ENCODE assay signal across 10 cellular contexts in the genomic region with DNA sequence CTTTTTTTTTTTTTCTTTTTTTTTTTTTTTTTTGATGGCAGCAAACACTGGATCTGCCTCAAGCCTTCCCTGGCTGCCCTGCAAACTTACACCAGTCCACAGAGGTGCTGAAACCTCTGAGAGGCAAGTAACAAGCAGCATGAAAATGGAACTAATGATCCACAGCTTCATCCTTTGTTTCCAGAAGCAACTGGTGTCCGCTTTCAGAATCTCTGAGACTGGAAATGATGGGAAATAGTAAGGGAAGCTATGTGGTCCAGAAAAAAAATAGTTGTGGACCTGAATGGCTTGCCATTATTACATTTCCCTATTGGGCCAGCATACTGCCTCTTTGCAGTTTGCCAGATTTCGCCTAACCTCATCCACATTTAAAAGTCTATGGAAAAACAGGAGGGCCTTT.
DNase-seq lines count a peak whose midpoint lies in the region; ATAC-seq and TF ChIP-seq lines count a peak whose summit lies in the region.
"Had no signal": no experiment of that assay in that cellular context is flagged by ENCODE, and none has a peak within 500 bp of the region (broad histone marks: within the 10 kb centered on the region; RNA-seq: fewer than 3 reads in every experiment).

No MANE protein-coding gene starts in this region.

- H3K36me3 ChIP-seq in lung (ENCODE audit: control insufficient read depth in 2 of 2, insufficient read depth in 2 of 2, low read length in 2 of 2) (no peaks in the 10 kb centered on the region), stomach smooth muscle (ENCODE audit: control insufficient read depth in 2 of 2, insufficient read depth in 2 of 2, low read length in 2 of 2) (no peaks in the 10 kb centered on the region)

- peak overlapping the region in 1 of 2 donors; percentile 12 for H3K9ac ChIP-seq in stomach smooth muscle (ENCODE audit: low read length in 2 of 2)

- peak; percentile 23 for DNase-seq in LHCN-M2 (ENCODE audit: low read depth)
- DNase-seq in astrocyte of the spinal cord (ENCODE audit: low read depth, low spot score): peak; percentile 39
- DNase-seq in lung (ENCODE audit: low spot score): no peak
- DNase-seq in SIG-M5 (lab: John Stamatoyannopoulos, UW): no peak
- no peak for DNase-seq in Ammon's horn (ENCODE audit: low spot score)
- DNase-seq in T1000 (lab: John Stamatoyannopoulos, UW): no peak
- DNase-seq: NCI-H510A; stimulated activated CD4-positive, alpha-beta T cell treated with anti-CD3 and anti-CD28 coated beads, Interleukin-2, amount 100 ng/mL, for 48 hours had no signal

- no peak overlapping the region for H3K4me3 ChIP-seq in astrocyte of the spinal cord (ENCODE audit: low read depth, low read length)
- no peak overlapping the region for H3K4me3 ChIP-seq in lung
- H3K4me3 ChIP-seq in stomach smooth muscle (ENCODE audit: low read length in 2 of 2): peak overlapping the region in 1 of 2 donors; percentile 44

- ATAC-seq in lung (ENCODE audit: insufficient read depth, low FRiP score) (no peak), HG03439 (IDR thresholded peaks at IDR 0.05; ENCODE audit: unreplicated experiment) (no peak)

- H3K27me3 ChIP-seq in lung (ENCODE audit: control insufficient read depth, insufficient read depth) (no peaks in the 10 kb centered on the region), stomach smooth muscle (ENCODE audit: control insufficient read depth in 1 of 2, insufficient read depth in 2 of 2, low read length in 2 of 2) (no peaks in the 10 kb centered on the region)

- TF ChIP-seq CTCF in astrocyte of the spinal cord (IDR thresholded peaks at IDR 0.05; ENCODE audit: low read depth, low read length): no peak
- TF ChIP-seq CTCF in lung (IDR thresholded peaks at IDR 0.05; ENCODE audit: control extremely low read depth, extremely low read depth): no peak

- 77 to 94% methylated on average over 2 of the region's 2 CpGs for WGBS in lung, 2 donors

- H3K27ac ChIP-seq in lung (ENCODE audit: low read depth in 1 of 2, low read length in 1 of 2) (peak overlapping the region; percentile 11 to 61), stomach smooth muscle (ENCODE audit: low read length) (peak overlapping the region; percentile 32)

- H3K4me1 ChIP-seq in lung (ENCODE audit: control insufficient read depth in 2 of 2, insufficient read depth in 2 of 2, low read length in 2 of 2): peaks cover 4 to 15% of the 10 kb centered on the region in 2 donors
- peaks cover 16% of the 10 kb centered on the region for H3K4me1 ChIP-seq in stomach smooth muscle (ENCODE audit: control insufficient read depth, insufficient read depth, low read length)

- no peaks in the 10 kb centered on the region for H3K9me3 ChIP-seq in lung (ENCODE audit: control insufficient read depth in 2 of 2, insufficient read depth in 1 of 2, low read length in 1 of 2)
- H3K9me3 ChIP-seq in stomach smooth muscle (ENCODE audit: control insufficient read depth in 2 of 2, low read length in 2 of 2): no peaks in the 10 kb centered on the region

- in situ Hi-C loops in astrocyte of the spinal cord (cut with HindIII; ENCODE audit: low sequenced_read_pairs): no loop called here

Comparison
In these comparisons a context has a peak if more than half of its experiments do, and no peak if none do; other contexts are left out.
1. DNase-seq: peak in LHCN-M2 (single experiment) and astrocyte of the spinal cord (single experiment); none in lung (single experiment), SIG-M5 (single experiment), Ammon's horn (single experiment) and T1000 (single experiment).